Comparison of ENCODE assay signal across 1 cellular context in genomic region chr10:109974509-109975191, GRCh38.
TF ChIP-seq lines count a peak whose summit lies in the region.

No MANE protein-coding gene starts in this region.

TF ChIP-seq in HepG2, 621 proteins besides CTCF, POLR2A, EP300 and RAD21 (continued from another document and continues in another):
- TF ChIP-seq BHLHE40 (IDR thresholded peaks at IDR 0.05; ENCODE audit: low read length), result peak; percentile 88
- TF ChIP-seq SKI (IDR thresholded peaks at IDR 0.05; ENCODE audit: partially characterized antibody), result peak; percentile 83
- TF ChIP-seq REPIN1 (CRISPR knock-in tag; IDR thresholded peaks at IDR 0.05; ENCODE audit: borderline replicate concordance, low read depth), result no peak
- TF ChIP-seq NR2F1 (CRISPR knock-in tag; IDR thresholded peaks at IDR 0.05), result peak; percentile 49 to 91; a peak in 3 of 4 replicates
- TF ChIP-seq ZNF280D (CRISPR knock-in tag; IDR thresholded peaks at IDR 0.05), result no peak
- TF ChIP-seq TBL1XR1 (IDR thresholded peaks at IDR 0.05; ENCODE audit: borderline replicate concordance, low read length, partially characterized antibody), result peak; percentile 74
- TF ChIP-seq DPF2 (CRISPR knock-in tag; IDR thresholded peaks at IDR 0.05; ENCODE audit: borderline replicate concordance, low read depth), result no peak
- TF ChIP-seq SAP130 (CRISPR knock-in tag; IDR thresholded peaks at IDR 0.05; ENCODE audit: low read depth), result peak; percentile 51
- TF ChIP-seq GMEB1 (CRISPR knock-in tag; IDR thresholded peaks at IDR 0.05; ENCODE audit: borderline replicate concordance), result no peak
- TF ChIP-seq ELF1 (CRISPR knock-in tag; IDR thresholded peaks at IDR 0.05), result no peak
- peak; percentile 66 for TF ChIP-seq GATAD2A (CRISPR knock-in tag; IDR thresholded peaks at IDR 0.05)
- peak; percentile 79 for TF ChIP-seq RFX1 (IDR thresholded peaks at IDR 0.05)
- TF ChIP-seq FOXM1 (CRISPR knock-in tag; IDR thresholded peaks at IDR 0.05), result no peak
- TF ChIP-seq MIXL1 (CRISPR knock-in tag; IDR thresholded peaks at IDR 0.05), result peak; percentile 23; the same call in 1 of the 2 replicates
- TF ChIP-seq HOXA3 (CRISPR knock-in tag; IDR thresholded peaks at IDR 0.05), result no peak
- no peak for TF ChIP-seq THAP9 (CRISPR knock-in tag; IDR thresholded peaks at IDR 0.05; ENCODE audit: borderline replicate concordance)
- no peak for TF ChIP-seq RELA (CRISPR knock-in tag; IDR thresholded peaks at IDR 0.05)
- TF ChIP-seq E2F2 (CRISPR knock-in tag; IDR thresholded peaks at IDR 0.05; ENCODE audit: borderline replicate concordance), result no peak
- peak; percentile 65 for TF ChIP-seq FOXP4 (CRISPR knock-in tag; IDR thresholded peaks at IDR 0.05)
- no peak for TF ChIP-seq ZNF800 (CRISPR knock-in tag; IDR thresholded peaks at IDR 0.05)
- no peak for TF ChIP-seq ZSCAN21 (CRISPR knock-in tag; IDR thresholded peaks at IDR 0.05; ENCODE audit: borderline replicate concordance)
- TF ChIP-seq NR2F6 (IDR thresholded peaks at IDR 0.05), result peak; percentile 97
- peak; percentile 87 for TF ChIP-seq NR2F6 (CRISPR knock-in tag; IDR thresholded peaks at IDR 0.05)
- no peak for TF ChIP-seq SYNCRIP (IDR thresholded peaks at IDR 0.05; ENCODE audit: insufficient read depth, low read depth, low read length)
- TF ChIP-seq ZNF772 (CRISPR knock-in tag; IDR thresholded peaks at IDR 0.05), result no peak
- TF ChIP-seq CAMTA2 (CRISPR knock-in tag; IDR thresholded peaks at IDR 0.05; ENCODE audit: borderline replicate concordance), result no peak
- no peak for TF ChIP-seq KDM3A (CRISPR knock-in tag; IDR thresholded peaks at IDR 0.05; ENCODE audit: low read depth)
- TF ChIP-seq TEAD3 (CRISPR knock-in tag; optimal IDR thresholded peaks at IDR 0.05; ENCODE audit: borderline replicate concordance), result peak; percentile 52
- TF ChIP-seq SNAPC2 (CRISPR knock-in tag; IDR thresholded peaks at IDR 0.05), result no peak
- peak; percentile 71; the same call in 1 of the 2 replicates for TF ChIP-seq ARNTL (CRISPR knock-in tag; IDR thresholded peaks at IDR 0.05)
- no peak for TF ChIP-seq ZSCAN31 (CRISPR knock-in tag; IDR thresholded peaks at IDR 0.05; ENCODE audit: low read depth)
- TF ChIP-seq ZFY (CRISPR knock-in tag; IDR thresholded peaks at IDR 0.05), result no peak
- TF ChIP-seq POLR2AphosphoS2 (IDR thresholded peaks at IDR 0.05; ENCODE audit: low read depth, low read length), result no peak
- TF ChIP-seq RFX5 (IDR thresholded peaks at IDR 0.05; ENCODE audit: low read depth, low read length), result no peak
- peak; percentile 66 for TF ChIP-seq SOX13 (IDR thresholded peaks at IDR 0.05)
- peak in 1 of 2 experiments; percentile 89; a peak in 2 of 4 replicates for TF ChIP-seq SOX13 (CRISPR knock-in tag; conservative IDR thresholded peaks at IDR 0.05 in 1 of 2, IDR thresholded peaks at IDR 0.05 in 1 of 2)
- TF ChIP-seq HHEX (CRISPR knock-in tag; IDR thresholded peaks at IDR 0.05), result peak; percentile 50; the same call in 1 of the 2 replicates
- TF ChIP-seq SETDB1 (CRISPR knock-in tag; IDR thresholded peaks at IDR 0.05; ENCODE audit: borderline replicate concordance), result no peak
- TF ChIP-seq ZSCAN12 (CRISPR knock-in tag; IDR thresholded peaks at IDR 0.05), result no peak
- no peak for TF ChIP-seq CREBL2 (CRISPR knock-in tag; IDR thresholded peaks at IDR 0.05; ENCODE audit: borderline replicate concordance)
- no peak for TF ChIP-seq ZNF124 (CRISPR knock-in tag; IDR thresholded peaks at IDR 0.05)
- peak; percentile 30; the same call in 1 of the 2 replicates for TF ChIP-seq MYPOP (CRISPR knock-in tag; IDR thresholded peaks at IDR 0.05)
- no peak for TF ChIP-seq HMGA1 (CRISPR knock-in tag; conservative IDR thresholded peaks at IDR 0.05)
- peak; percentile 45; the same call in 1 of the 2 replicates for TF ChIP-seq ARID3A (IDR thresholded peaks at IDR 0.05; ENCODE audit: low read depth, low read length)
- no peak for TF ChIP-seq LCORL (IDR thresholded peaks at IDR 0.05)
- 0 out of 2 replicates have a peak, but pooled peaks have one; percentile 31 for TF ChIP-seq LCORL (CRISPR knock-in tag; IDR thresholded peaks at IDR 0.05)
- peak; percentile 50; the same call in 1 of the 2 replicates for TF ChIP-seq KAT8 (CRISPR knock-in tag; IDR thresholded peaks at IDR 0.05)
- TF ChIP-seq GFI1 (CRISPR knock-in tag; IDR thresholded peaks at IDR 0.05; ENCODE audit: borderline replicate concordance), result peak; percentile 65; the same call in 1 of the 2 replicates
- TF ChIP-seq ZBTB14 (CRISPR knock-in tag; IDR thresholded peaks at IDR 0.05), result no peak
- no peak for TF ChIP-seq ZNF230 (CRISPR knock-in tag; IDR thresholded peaks at IDR 0.05)
- TF ChIP-seq MZF1 (CRISPR knock-in tag; IDR thresholded peaks at IDR 0.05; ENCODE audit: borderline replicate concordance), result no peak
- TF ChIP-seq FOXO1 (CRISPR knock-in tag; IDR thresholded peaks at IDR 0.05), result no peak
- no peak for TF ChIP-seq ZNF33A (CRISPR knock-in tag; IDR thresholded peaks at IDR 0.05; ENCODE audit: borderline replicate concordance)
- TF ChIP-seq ZNF563 (CRISPR knock-in tag; IDR thresholded peaks at IDR 0.05), result no peak
- TF ChIP-seq ZNF121 (CRISPR knock-in tag; IDR thresholded peaks at IDR 0.05), result no peak
- no peak for TF ChIP-seq MEF2D (CRISPR knock-in tag; IDR thresholded peaks at IDR 0.05)
